ENCODE assay signal across 1 cellular context in the genomic region with DNA sequence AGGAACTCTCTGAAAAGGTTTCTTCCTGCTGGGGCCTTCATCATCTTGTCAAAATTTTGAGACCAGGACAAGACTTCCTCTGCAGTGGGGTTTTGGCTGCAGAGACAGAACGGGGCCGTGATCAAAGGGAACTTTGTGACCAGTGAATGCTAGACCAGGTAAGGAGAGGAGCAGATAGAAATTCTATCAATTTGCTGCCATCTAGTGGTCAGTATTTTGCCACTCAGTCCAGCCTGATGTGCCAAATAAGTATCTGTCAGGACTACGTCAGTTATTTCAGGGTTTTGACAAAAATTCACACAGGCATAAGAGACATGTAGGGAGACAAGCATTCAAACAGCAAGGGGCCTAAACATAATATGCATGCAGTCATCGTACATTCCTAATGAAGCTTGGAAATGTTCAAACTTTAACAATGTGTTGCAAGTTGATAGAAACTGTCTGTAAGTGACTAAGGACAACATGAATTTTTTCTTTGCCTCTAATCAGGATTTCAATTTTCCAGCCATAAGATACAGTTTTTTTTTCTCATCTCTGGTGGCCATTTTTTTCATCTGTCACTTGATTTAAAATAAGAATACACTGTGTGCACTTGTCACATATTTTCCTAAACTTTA.
TF ChIP-seq lines count a peak whose summit lies in the region.

No MANE protein-coding gene starts in this region.

TF ChIP-seq in HepG2, 621 proteins besides CTCF, POLR2A, EP300 and RAD21 (continued from another document):
- no peak for TF ChIP-seq ZZZ3 (CRISPR knock-in tag; IDR thresholded peaks at IDR 0.05; ENCODE audit: borderline replicate concordance)
- TF ChIP-seq ZIK1 (CRISPR knock-in tag; IDR thresholded peaks at IDR 0.05; ENCODE audit: borderline replicate concordance, low read depth): no peak
- no peak for TF ChIP-seq TARDBP (CRISPR knock-in tag; IDR thresholded peaks at IDR 0.05)
- no peak for TF ChIP-seq NFIC (IDR thresholded peaks at IDR 0.05; ENCODE audit: low read length)
- no peak for TF ChIP-seq GABPA (IDR thresholded peaks at IDR 0.05; ENCODE audit: low read depth, low read length)
- TF ChIP-seq GABPA (CRISPR knock-in tag; IDR thresholded peaks at IDR 0.05; ENCODE audit: low read depth): 0 out of 2 replicates have a peak, but pooled peaks have one; percentile 22
- TF ChIP-seq ZNF773 (CRISPR knock-in tag; IDR thresholded peaks at IDR 0.05; ENCODE audit: borderline replicate concordance): no peak
- TF ChIP-seq MAFF (IDR thresholded peaks at IDR 0.05; ENCODE audit: low read depth, low read length): peak; percentile 1; the same call in 1 of the 2 replicates
- no peak for TF ChIP-seq ZNF34 (CRISPR knock-in tag; IDR thresholded peaks at IDR 0.05; ENCODE audit: borderline replicate concordance)
- TF ChIP-seq KDM5B (CRISPR knock-in tag; IDR thresholded peaks at IDR 0.05; ENCODE audit: borderline replicate concordance): no peak
- TF ChIP-seq CREB1 (IDR thresholded peaks at IDR 0.05): 0 out of 2 replicates have a peak, but pooled peaks have one; percentile 28
- TF ChIP-seq CREB1 (CRISPR knock-in tag; IDR thresholded peaks at IDR 0.05): no peak
- peak; percentile 58; the same call in 1 of the 2 replicates for TF ChIP-seq IRF2 (CRISPR knock-in tag; IDR thresholded peaks at IDR 0.05)
- TF ChIP-seq ZNF761 (CRISPR knock-in tag; conservative IDR thresholded peaks at IDR 0.05): no peak
- peak; percentile 32; the same call in 1 of the 2 replicates for TF ChIP-seq ZMYM4 (CRISPR knock-in tag; IDR thresholded peaks at IDR 0.05)
- TF ChIP-seq, protein P1, sequence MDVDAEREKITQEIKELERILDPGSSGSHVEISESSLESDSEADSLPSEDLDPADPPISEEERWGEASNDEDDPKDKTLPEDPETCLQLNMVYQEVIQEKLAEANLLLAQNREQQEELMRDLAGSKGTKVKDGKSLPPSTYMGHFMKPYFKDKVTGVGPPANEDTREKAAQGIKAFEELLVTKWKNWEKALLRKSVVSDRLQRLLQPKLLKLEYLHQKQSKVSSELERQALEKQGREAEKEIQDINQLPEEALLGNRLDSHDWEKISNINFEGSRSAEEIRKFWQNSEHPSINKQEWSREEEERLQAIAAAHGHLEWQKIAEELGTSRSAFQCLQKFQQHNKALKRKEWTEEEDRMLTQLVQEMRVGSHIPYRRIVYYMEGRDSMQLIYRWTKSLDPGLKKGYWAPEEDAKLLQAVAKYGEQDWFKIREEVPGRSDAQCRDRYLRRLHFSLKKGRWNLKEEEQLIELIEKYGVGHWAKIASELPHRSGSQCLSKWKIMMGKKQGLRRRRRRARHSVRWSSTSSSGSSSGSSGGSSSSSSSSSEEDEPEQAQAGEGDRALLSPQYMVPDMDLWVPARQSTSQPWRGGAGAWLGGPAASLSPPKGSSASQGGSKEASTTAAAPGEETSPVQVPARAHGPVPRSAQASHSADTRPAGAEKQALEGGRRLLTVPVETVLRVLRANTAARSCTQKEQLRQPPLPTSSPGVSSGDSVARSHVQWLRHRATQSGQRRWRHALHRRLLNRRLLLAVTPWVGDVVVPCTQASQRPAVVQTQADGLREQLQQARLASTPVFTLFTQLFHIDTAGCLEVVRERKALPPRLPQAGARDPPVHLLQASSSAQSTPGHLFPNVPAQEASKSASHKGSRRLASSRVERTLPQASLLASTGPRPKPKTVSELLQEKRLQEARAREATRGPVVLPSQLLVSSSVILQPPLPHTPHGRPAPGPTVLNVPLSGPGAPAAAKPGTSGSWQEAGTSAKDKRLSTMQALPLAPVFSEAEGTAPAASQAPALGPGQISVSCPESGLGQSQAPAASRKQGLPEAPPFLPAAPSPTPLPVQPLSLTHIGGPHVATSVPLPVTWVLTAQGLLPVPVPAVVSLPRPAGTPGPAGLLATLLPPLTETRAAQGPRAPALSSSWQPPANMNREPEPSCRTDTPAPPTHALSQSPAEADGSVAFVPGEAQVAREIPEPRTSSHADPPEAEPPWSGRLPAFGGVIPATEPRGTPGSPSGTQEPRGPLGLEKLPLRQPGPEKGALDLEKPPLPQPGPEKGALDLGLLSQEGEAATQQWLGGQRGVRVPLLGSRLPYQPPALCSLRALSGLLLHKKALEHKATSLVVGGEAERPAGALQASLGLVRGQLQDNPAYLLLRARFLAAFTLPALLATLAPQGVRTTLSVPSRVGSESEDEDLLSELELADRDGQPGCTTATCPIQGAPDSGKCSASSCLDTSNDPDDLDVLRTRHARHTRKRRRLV (CRISPR knock-in tag; IDR thresholded peaks at IDR 0.05): no peak
- no peak for TF ChIP-seq ZNF33B (CRISPR knock-in tag; IDR thresholded peaks at IDR 0.05)
- TF ChIP-seq, protein P2, sequence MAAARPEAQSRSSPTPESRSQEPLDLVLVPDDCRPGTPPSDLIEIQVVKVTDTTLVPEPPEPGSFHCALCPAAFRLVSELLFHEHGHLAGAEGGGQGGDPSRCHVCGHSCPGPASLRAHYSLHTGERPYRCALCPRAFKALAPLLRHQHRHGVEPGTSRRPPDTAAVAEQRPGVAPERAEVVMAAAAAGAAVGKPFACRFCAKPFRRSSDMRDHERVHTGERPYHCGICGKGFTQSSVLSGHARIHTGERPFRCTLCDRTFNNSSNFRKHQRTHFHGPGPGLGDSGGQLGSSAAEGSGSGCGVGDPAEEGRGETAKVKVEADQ (CRISPR knock-in tag; IDR thresholded peaks at IDR 0.05; ENCODE audit: borderline replicate concordance): no peak
- no peak for TF ChIP-seq ZNF75D (CRISPR knock-in tag; IDR thresholded peaks at IDR 0.05; ENCODE audit: borderline replicate concordance)
- TF ChIP-seq XRCC5 (optimal IDR thresholded peaks at IDR 0.05; ENCODE audit: low read length): peak; percentile 22
- TF ChIP-seq ZNF557 (CRISPR knock-in tag; IDR thresholded peaks at IDR 0.05): no peak
- TF ChIP-seq ZNF354B (CRISPR knock-in tag; IDR thresholded peaks at IDR 0.05): no peak
- no peak for TF ChIP-seq MLX (CRISPR knock-in tag; IDR thresholded peaks at IDR 0.05)
- no peak for TF ChIP-seq IKZF4 (CRISPR knock-in tag; IDR thresholded peaks at IDR 0.05; ENCODE audit: borderline replicate concordance, low read depth, not compliant biosample characterization)
- TF ChIP-seq PITX1 (CRISPR knock-in tag; IDR thresholded peaks at IDR 0.05): no peak
- TF ChIP-seq TEAD3 (CRISPR knock-in tag; optimal IDR thresholded peaks at IDR 0.05; ENCODE audit: borderline replicate concordance): peak; percentile 81
- TF ChIP-seq KMT2B (CRISPR knock-in tag; IDR thresholded peaks at IDR 0.05): no peak
- no peak for TF ChIP-seq ZNF558 (CRISPR knock-in tag; IDR thresholded peaks at IDR 0.05; ENCODE audit: borderline replicate concordance)
- TF ChIP-seq, protein P3, sequence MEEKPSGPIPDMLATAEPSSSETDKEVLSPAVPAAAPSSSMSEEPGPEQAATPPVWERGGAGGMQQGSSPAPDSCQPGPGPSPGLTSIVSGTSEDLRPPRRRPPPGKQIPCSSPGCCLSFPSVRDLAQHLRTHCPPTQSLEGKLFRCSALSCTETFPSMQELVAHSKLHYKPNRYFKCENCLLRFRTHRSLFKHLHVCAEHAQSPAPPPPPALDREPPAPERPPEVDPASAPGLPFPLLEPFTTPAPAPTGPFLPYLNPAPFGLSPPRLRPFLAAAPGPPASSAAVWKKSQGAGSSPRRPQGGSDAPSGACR (CRISPR knock-in tag; IDR thresholded peaks at IDR 0.05): no peak
- no peak for TF ChIP-seq ZNF674 (CRISPR knock-in tag; IDR thresholded peaks at IDR 0.05; ENCODE audit: low read depth)
- TF ChIP-seq, protein P4, sequence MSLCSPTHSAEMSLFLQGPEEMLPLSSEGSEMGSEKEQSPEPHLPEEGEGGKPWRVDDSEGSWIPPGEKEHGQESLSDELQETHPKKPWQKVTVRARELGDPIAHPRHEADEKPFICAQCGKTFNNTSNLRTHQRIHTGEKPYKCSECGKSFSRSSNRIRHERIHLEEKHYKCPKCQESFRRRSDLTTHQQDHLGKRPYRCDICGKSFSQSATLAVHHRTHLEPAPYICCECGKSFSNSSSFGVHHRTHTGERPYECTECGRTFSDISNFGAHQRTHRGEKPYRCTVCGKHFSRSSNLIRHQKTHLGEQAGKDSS (CRISPR knock-in tag; IDR thresholded peaks at IDR 0.05; ENCODE audit: borderline replicate concordance, low read depth): no peak
- TF ChIP-seq ZNF883 (CRISPR knock-in tag; IDR thresholded peaks at IDR 0.05; ENCODE audit: not compliant biosample characterization): no peak
- no peak for TF ChIP-seq NR1H2 (CRISPR knock-in tag; IDR thresholded peaks at IDR 0.05; ENCODE audit: borderline replicate concordance, low read depth)
- no peak for TF ChIP-seq AHR (CRISPR knock-in tag; IDR thresholded peaks at IDR 0.05)
- 0 out of 2 replicates have a peak, but pooled peaks have one; percentile 21 for TF ChIP-seq ARNT2 (CRISPR knock-in tag; IDR thresholded peaks at IDR 0.05; ENCODE audit: low read depth)
- no peak for TF ChIP-seq FOXK2 (IDR thresholded peaks at IDR 0.05)
- TF ChIP-seq ARID5B (CRISPR knock-in tag; IDR thresholded peaks at IDR 0.05): 0 out of 2 replicates have a peak, but pooled peaks have one; percentile 27
- TF ChIP-seq ZNF780A (CRISPR knock-in tag; IDR thresholded peaks at IDR 0.05): no peak
- no peak for TF ChIP-seq ZNF101 (CRISPR knock-in tag; IDR thresholded peaks at IDR 0.05; ENCODE audit: borderline replicate concordance, low read depth)
